ENCODE assay signal across 9 cellular contexts in genomic region chr15:51403072-51403878, GRCh38.
DNase-seq lines count a peak whose midpoint lies in the region; ATAC-seq, FAIRE-seq and TF ChIP-seq lines count a peak whose summit lies in the region.
"Had no signal": no experiment of that assay in that cellular context is flagged by ENCODE, and none has a peak within 500 bp of the region (broad histone marks: within the 10 kb centered on the region; RNA-seq: fewer than 3 reads in every experiment).

No MANE protein-coding gene starts in this region.

- H3K9me3 ChIP-seq in neural cell (ENCODE audit: low read length) = no peaks in the 10 kb centered on the region
- H3K9me3 ChIP-seq: BLaER1 had no signal

- H2AFZ ChIP-seq in neural cell (ENCODE audit: low read depth, low read length) = no peak overlapping the region

- peak; percentile 84 for TF ChIP-seq RAD21 in neural cell (conservative IDR thresholded peaks at IDR 0.05)

- H3K4me2 ChIP-seq in neural cell (ENCODE audit: low read length) = no peak overlapping the region
- H3K4me2 ChIP-seq: BLaER1 had no signal

- no peak overlapping the region for H3K27ac ChIP-seq in neural cell (ENCODE audit: low read length)
- H3K27ac ChIP-seq: BLaER1 had no signal

- no peak for ATAC-seq in GM18517 (IDR thresholded peaks at IDR 0.05; ENCODE audit: unreplicated experiment)

- H3F3A ChIP-seq in neural cell (ENCODE audit: insufficient read depth, low read length, poor library complexity, severe bottlenecking) = no peaks in the 10 kb centered on the region

- TF ChIP-seq CTCF in neural cell (IDR thresholded peaks at IDR 0.05; ENCODE audit: poor library complexity, severe bottlenecking) = peak; percentile 82

- no peaks in the 10 kb centered on the region for H4K20me1 ChIP-seq in neural cell (ENCODE audit: insufficient read depth)
- H4K20me1 ChIP-seq: BLaER1 had no signal

- no peak for TF ChIP-seq EP300 in neural cell (conservative IDR thresholded peaks at IDR 0.05; ENCODE audit: poor library complexity, severe bottlenecking)

- no peaks in the 10 kb centered on the region for H3K79me2 ChIP-seq in neural cell (replicated peaks; ENCODE audit: insufficient read depth, low read length)

- no peaks in the 10 kb centered on the region for H3K27me3 ChIP-seq in neural cell (ENCODE audit: insufficient read depth, low read depth, low read length)
- H3K27me3 ChIP-seq: BLaER1 had no signal

- no peaks in the 10 kb centered on the region for H3K9me2 ChIP-seq in neural cell (ENCODE audit: insufficient read depth, low read length)

- H3K4me3 ChIP-seq in neural cell (ENCODE audit: low read length) = no peak overlapping the region
- H3K4me3 ChIP-seq: BLaER1 had no signal

- DNase-seq in NCI-H1105 treated with DMSO at 0.1 percent for 48 hours (lab: John Stamatoyannopoulos, UW) = peak; percentile 8
- DNase-seq in NCI-H1105 (lab: John Stamatoyannopoulos, UW) = no peak
- peak; percentile 16 for DNase-seq in NCI-H460 (ENCODE audit: extremely low read depth, low read depth)
- DNase-seq in dermis blood vessel endothelial cell = peak; percentile 66
- DNase-seq in GM19239 (ENCODE audit: insufficient read length, low spot score) = no peak
- no peak for DNase-seq in germinal center (ENCODE audit: low spot score)

- H3K36me3 ChIP-seq in neural cell (ENCODE audit: insufficient read depth, low read length) = no peaks in the 10 kb centered on the region
- H3K36me3 ChIP-seq: BLaER1 had no signal

- H3K9ac ChIP-seq in neural cell (ENCODE audit: low read length) = no peak overlapping the region
- H3K9ac ChIP-seq: BLaER1 had no signal

- FAIRE-seq in GM19239 (lab: Jason Lieb, UNC) = no peak

TF ChIP-seq in neural cell, 6 proteins besides CTCF, POLR2A, EP300 and RAD21:
- no peak for TF ChIP-seq REST (IDR thresholded peaks at IDR 0.05; ENCODE audit: borderline replicate concordance)
- TF ChIP-seq SMC3 (conservative IDR thresholded peaks at IDR 0.05; ENCODE audit: poor library complexity) = peak; percentile 93

Comparison
In these comparisons a context has a peak if more than half of its experiments do, and no peak if none do; other contexts are left out.
1. DNase-seq: peak in NCI-H1105 treated with DMSO at 0.1 percent for 48 hours (single experiment), NCI-H460 (single experiment) and dermis blood vessel endothelial cell (single experiment); none in NCI-H1105 (single experiment), GM19239 (single experiment) and germinal center (single experiment).